ENCODE assay signal across 19 cellular contexts in genomic region chr1:55685560-55685959, GRCh38.
"Had no signal": no experiment of that assay in that cellular context is flagged by ENCODE, and none has a peak within 500 bp of the region (broad histone marks: within the 10 kb centered on the region; RNA-seq: fewer than 3 reads in every experiment).

No MANE protein-coding gene starts in this region.

- H3K27ac Mint-ChIP-seq: natural killer cell treated with Interleukin-12 subunit alpha and Interleukin-12 subunit beta and Interleukin-15 and Interleukin-18, amount 100 ng/mL, for 72 hours had no signal

- H3K27ac ChIP-seq: brain microvascular endothelial cell, esophagus squamous epithelium, left lung, tibial nerve had no signal

- ATAC-seq: activated CD4-positive, CD25-positive, alpha-beta regulatory T cell treated with anti-CD3 and anti-CD28 coated beads, Interleukin-2, amount 50 U/mL, for 24 hours; left lung; natural killer cell treated with Interleukin-12 subunit alpha and Interleukin-12 subunit beta and Interleukin-15 and Interleukin-18, amount 100 ng/mL, for 72 hours had no signal

- H3K4me3 Mint-ChIP-seq: natural killer cell treated with Interleukin-12 subunit alpha and Interleukin-12 subunit beta and Interleukin-15 and Interleukin-18, amount 100 ng/mL, for 72 hours had no signal

- H3K9me3 ChIP-seq: esophagus squamous epithelium had no signal

- H3K36me3 Mint-ChIP-seq: natural killer cell treated with Interleukin-12 subunit alpha and Interleukin-12 subunit beta and Interleukin-15 and Interleukin-18, amount 100 ng/mL, for 72 hours had no signal

- H3K4me3 ChIP-seq: esophagus squamous epithelium, left lung, skin epidermis, tibial nerve had no signal

- H3K36me3 ChIP-seq: brain microvascular endothelial cell, esophagus squamous epithelium, left lung, tibial nerve had no signal

- H3K4me1 ChIP-seq: esophagus squamous epithelium, left lung had no signal

- DNase-seq: activated CD4-positive, alpha-beta T cell treated with anti-CD3 and anti-CD28 coated beads, Interleukin-2, amount 50 U/mL, for 4 hours; activated naive CD4-positive, alpha-beta T cell; activated T-cell treated with anti-CD3 and anti-CD28 coated beads for 4 hours; anterior cingulate cortex; brain microvascular endothelial cell; cortex of kidney; effector CD8-positive, alpha-beta T cell; esophagus squamous epithelium; islet precursor cell; left lung; retina; stimulated activated CD4-positive, alpha-beta T cell treated with anti-CD3 and anti-CD28 coated beads, Interleukin-4, amount 100 ng/mL, for 24 hours; stimulated activated naive CD4-positive, alpha-beta T cell; T-helper 1 cell; T1000 had no signal

- H3K27me3 ChIP-seq: brain microvascular endothelial cell, left lung, tibial nerve had no signal
